Comparison of ENCODE assay signal across 8 cellular contexts in genomic region chr13:112220925-112221324, GRCh38.
"Had no signal": no experiment of that assay in that cellular context is flagged by ENCODE, and none has a peak within 500 bp of the region (broad histone marks: within the 10 kb centered on the region; RNA-seq: fewer than 3 reads in every experiment).

No MANE protein-coding gene starts in this region.

- H3K4me3 Mint-ChIP-seq: H9, IgD-negative memory B cell had no signal

- H3K27ac Mint-ChIP-seq: H9, IgD-negative memory B cell had no signal

- H3K27ac ChIP-seq: GM23248 had no signal

- H3K4me3 ChIP-seq: GM23248 had no signal

- H2AFZ ChIP-seq: GM23248 had no signal

- DNase-seq: GM23248, GOT3, H9, HCEC 1CT, KBM-7 had no signal

- H3K9ac ChIP-seq: GM23248 had no signal

- H3K27me3 Mint-ChIP-seq: IgD-negative memory B cell had no signal

- FAIRE-seq: H54, HTR-8/SVneo had no signal

- H3K36me3 Mint-ChIP-seq: IgD-negative memory B cell had no signal
